Comparison of ENCODE assay signal across 2 cellular contexts in genomic region chr3:42957573-42957972, GRCh38.
TF ChIP-seq lines count a peak whose summit lies in the region.

No MANE protein-coding gene starts in this region.

TF ChIP-seq in H1, 55 proteins besides CTCF, POLR2A, EP300 and RAD21:
- TF ChIP-seq CEBPB (IDR thresholded peaks at IDR 0.05; ENCODE audit: low read depth, low read length) (peak; percentile 85; the same call in 1 of the 2 replicates), BRCA1 (IDR thresholded peaks at IDR 0.05; ENCODE audit: low read depth, low read length) (no peak)
TF ChIP-seq in H1: peak in this region for 1.

TF ChIP-seq in neural cell, 6 proteins besides CTCF, POLR2A, EP300 and RAD21:
- no peak for TF ChIP-seq SMC3 (conservative IDR thresholded peaks at IDR 0.05; ENCODE audit: poor library complexity)
- no peak for TF ChIP-seq MXI1 (conservative IDR thresholded peaks at IDR 0.05; ENCODE audit: poor library complexity, severe bottlenecking)
- no peak for TF ChIP-seq EZH2 (IDR thresholded peaks at IDR 0.05; ENCODE audit: borderline replicate concordance, insufficient read depth, low read length, poor library complexity, severe bottlenecking)
- no peak for TF ChIP-seq POLR2AphosphoS5 (IDR thresholded peaks at IDR 0.05)
- TF ChIP-seq TAF1 (IDR thresholded peaks at IDR 0.05; ENCODE audit: low read depth), result no peak
- no peak for TF ChIP-seq REST (IDR thresholded peaks at IDR 0.05; ENCODE audit: borderline replicate concordance)
